Comparison of ENCODE assay signal across 13 cellular contexts in genomic region chr20:56200456-56200855, GRCh38. TPM values are rescaled to one million over a fixed set of nuclear protein-coding genes. Genes with fewer than 3 reads are reported as not detected.
DNase-seq lines count a peak whose midpoint lies in the region; ATAC-seq and TF ChIP-seq lines count a peak whose summit lies in the region.
"Had no signal": no experiment of that assay in that cellular context is flagged by ENCODE, and none has a peak within 500 bp of the region (broad histone marks: within the 10 kb centered on the region; RNA-seq: fewer than 3 reads in every experiment).

No MANE protein-coding gene starts in this region.

- peaks cover 2% of the 10 kb centered on the region for H3K36me3 Mint-ChIP-seq in effector memory CD8-positive, alpha-beta T cell (ENCODE audit: insufficient read depth)

- no peak overlapping the region for H3K27ac Mint-ChIP-seq in effector memory CD8-positive, alpha-beta T cell

- H3K9me3 ChIP-seq in DND-41 (ENCODE audit: insufficient read depth, low read length, severe bottlenecking) = peaks cover 15% of the 10 kb centered on the region

- H2AFZ ChIP-seq in DND-41 (ENCODE audit: low read depth, low read length) = no peak overlapping the region

- no peaks in the 10 kb centered on the region for H3K36me3 ChIP-seq in DND-41 (ENCODE audit: insufficient read depth, low read length)
- H3K36me3 ChIP-seq: cardiac muscle cell, upper lobe of left lung had no signal

- H3K27me3 Mint-ChIP-seq in effector memory CD8-positive, alpha-beta T cell = no peaks in the 10 kb centered on the region

- peaks cover 14 to 22% of the 10 kb centered on the region in 2 donors for H3K9me3 Mint-ChIP-seq in effector memory CD8-positive, alpha-beta T cell

- no peak for ATAC-seq in DND-41 (ENCODE audit: insufficient read depth, low read depth)
- ATAC-seq in effector memory CD8-positive, alpha-beta T cell (replicated peaks) = no peak
- no peak for ATAC-seq in GM18873 (IDR thresholded peaks at IDR 0.05; ENCODE audit: low FRiP score, unreplicated experiment)

- no peak overlapping the region for H3K4me2 ChIP-seq in DND-41 (ENCODE audit: insufficient read depth, low read length)

- no peak overlapping the region for H3K9ac ChIP-seq in DND-41 (ENCODE audit: low read depth, low read length)

- H3K27me3 ChIP-seq in DND-41 (ENCODE audit: insufficient read depth, low read length, poor library complexity) = peaks cover 5% of the 10 kb centered on the region
- H3K27me3 ChIP-seq: cardiac muscle cell, upper lobe of left lung had no signal

- H3K4me3 Mint-ChIP-seq in effector memory CD8-positive, alpha-beta T cell = no peak overlapping the region

- in situ Hi-C loops in SK-MEL-5 (cut with HindIII; ENCODE audit: low pct_unique_long_range_greater_than_20kb, low sequenced_read_pairs) = no loop called here

- DNase-seq in DND-41 (peak; percentile 4), HFF-Myc (ENCODE audit: extremely low read depth, low read depth) (no peak), SK-MEL-5 (ENCODE audit: low read depth, low spot score) (peak; percentile 34), iris pigment epithelial cell (ENCODE audit: low read depth) (peak; percentile 3), cerebellar cortex (ENCODE audit: low spot score) (no peak), AG20443 (ENCODE audit: low spot score) (no peak)
- no peak for DNase-seq in effector memory CD8-positive, alpha-beta T cell
- DNase-seq: upper lobe of left lung had no signal

- no peaks in the 10 kb centered on the region for H4K20me1 ChIP-seq in DND-41 (ENCODE audit: insufficient read depth, low read length)

- no peaks in the 10 kb centered on the region for H3K4me1 ChIP-seq in DND-41 (ENCODE audit: insufficient read depth, low read length)
- H3K4me1 ChIP-seq: upper lobe of left lung had no signal

- H3K4me3 ChIP-seq in DND-41 (ENCODE audit: low read depth in 1 of 2, low read length in 2 of 2) (no peak overlapping the region), HFF-Myc (replicated peaks; ENCODE audit: low read depth, low read length) (no peak overlapping the region)
- H3K4me3 ChIP-seq: cardiac muscle cell, lung, upper lobe of left lung had no signal

- TF ChIP-seq CTCF in DND-41 (IDR thresholded peaks at IDR 0.05; ENCODE audit: borderline replicate concordance, extremely low read depth, low read length, poor library complexity, severe bottlenecking) = peak; percentile 67
- TF ChIP-seq CTCF in HFF-Myc (IDR thresholded peaks at IDR 0.05; ENCODE audit: low read depth, low read length, missing control alignments) = peak; percentile 45

- no peaks in the 10 kb centered on the region for H3K4me1 Mint-ChIP-seq in effector memory CD8-positive, alpha-beta T cell (ENCODE audit: low read depth in 2 of 2)

- no peak overlapping the region for H3K27ac ChIP-seq in DND-41 (ENCODE audit: low read length)
- H3K27ac ChIP-seq: cardiac muscle cell, upper lobe of left lung had no signal

- H3K79me2 ChIP-seq in DND-41 (ENCODE audit: insufficient read depth, low read length) = no peaks in the 10 kb centered on the region

RNA-seq across cellular contexts. Expression of gene MC3R, which starts 48.1 kb away (rescaled TPM):
- not detected in 2 replicates for total RNA-seq in SK-MEL-5 (2014; rRNA removed; shearing (Covaris generic))
- not detected in 2 replicates for polyA plus RNA-seq in SK-MEL-5 (2015; cell fraction: cytosol; rRNA removed)
- polyA plus RNA-seq in SK-MEL-5 (2015; cell fraction: nucleus; rRNA removed) = not detected in 2 replicates
- total RNA-seq: cardiac muscle cell; lung; NCI-H460; T-helper 1 cell treated with Interleukin-12 subunit alpha and Interleukin-12 subunit beta and Interleukin-4 antibody, amounts not matched to agents 30 ng/mL and 1 ng/mL, for 36 hours; upper lobe of left lung had no signal
- polyA plus RNA-seq: cardiac muscle cell, lung had no signal

Comparison
In these comparisons a context has a peak if more than half of its experiments do, and no peak if none do; other contexts are left out.
1. DNase-seq: peak in DND-41 (single experiment), SK-MEL-5 (single experiment) and iris pigment epithelial cell (single experiment); none in HFF-Myc (single experiment), cerebellar cortex (single experiment), effector memory CD8-positive, alpha-beta T cell (0 of 3) and AG20443 (single experiment).